ENCODE assay signal across 11 cellular contexts in genomic region chr2:38233231-38233983, GRCh38.
DNase-seq lines count a peak whose midpoint lies in the region; ATAC-seq and TF ChIP-seq lines count a peak whose summit lies in the region.
"Had no signal": no experiment of that assay in that cellular context is flagged by ENCODE, and none has a peak within 500 bp of the region (broad histone marks: within the 10 kb centered on the region; RNA-seq: fewer than 3 reads in every experiment).

No MANE protein-coding gene starts in this region.

- H3K36me3 ChIP-seq in HEK293 (ENCODE audit: control insufficient read depth in 2 of 2, insufficient read depth in 1 of 2, low read length in 2 of 2): no peaks in the 10 kb centered on the region
- H3K36me3 ChIP-seq in heart left ventricle: no peaks in the 10 kb centered on the region
- no peaks in the 10 kb centered on the region for H3K36me3 ChIP-seq in thoracic aorta

- H3K27ac ChIP-seq in HEK293 (ENCODE audit: extremely low read depth, low read depth, low read length) (no peak overlapping the region), heart left ventricle (peak overlapping the region in 8 of 12 donors; percentile 4 to 60 (median 41)), thoracic aorta (peak overlapping the region; percentile 48 to 73)

- H3K9me3 ChIP-seq in HEK293 (ENCODE audit: control insufficient read depth, insufficient read depth, low read depth, low read length) (no peaks in the 10 kb centered on the region), heart left ventricle (no peaks in the 10 kb centered on the region), thoracic aorta (no peaks in the 10 kb centered on the region)

- DNase-seq in amniotic stem cell (lab: John Stamatoyannopoulos, UW) (peak; percentile 64), heart left ventricle (peak in 3 of 5 donors; percentile 26 to 44 (median 35)), thoracic aorta (ENCODE audit: low spot score) (peak; percentile 5), HT-29 (ENCODE audit: low spot score) (no peak)
- DNase-seq: activated T-cell treated with anti-CD3 and anti-CD28 coated beads, Interleukin-2, amount 50 U/mL, for 1 hour; naive thymus-derived CD4-positive, alpha-beta T cell; stimulated activated CD4-positive, alpha-beta T cell treated with anti-CD3 and anti-CD28 coated beads, Interleukin-15, amount 100 ng/mL, for 24 hours had no signal

- H3K4me1 ChIP-seq in HEK293 (ENCODE audit: control insufficient read depth, insufficient read depth, low read length) (no peaks in the 10 kb centered on the region; the same call in 1 of the 2 replicates), heart left ventricle (peaks cover 0 to 3% (median 0%) of the 10 kb centered on the region in 12 donors), thoracic aorta (ENCODE audit: control insufficient read depth in 1 of 2, low read depth in 2 of 2) (peaks cover 0 to 16% of the 10 kb centered on the region in 2 donors)

- H3K4me3 ChIP-seq in HEK293 (ENCODE audit: low read depth, low read length) (no peak overlapping the region), heart left ventricle (peak overlapping the region in 1 of 12 donors; percentile 23), thoracic aorta (peak overlapping the region; percentile 65)

- ATAC-seq in heart left ventricle (peak; percentile 81 to 96 (median 93)), thoracic aorta (ENCODE audit: insufficient number of reproducible peaks, low FRiP score, low read depth) (peak; percentile 73), HG03280 (IDR thresholded peaks at IDR 0.05; ENCODE audit: unreplicated experiment) (no peak), HG02938 (IDR thresholded peaks at IDR 0.05; ENCODE audit: unreplicated experiment) (no peak)
- ATAC-seq: naive thymus-derived CD4-positive, alpha-beta T cell; stimulated activated memory B cell treated with anti-CD40 and anti-IgM and Interleukin-4, amounts not matched to agents 10 μg/mL and 1 μg/mL and 100 μg/mL, for 72 hours had no signal

- H3K27me3 ChIP-seq in heart left ventricle (peaks cover 0 to 2% (median 0%) of the 10 kb centered on the region in 9 donors), thoracic aorta (replicated peaks; ENCODE audit: insufficient read depth) (no peaks in the 10 kb centered on the region)

- TF ChIP-seq CTCF in HEK293 (tag by site-specific recombination; IDR thresholded peaks at IDR 0.05): no peak
- peak in 4 of 12 donors; percentile 23 to 34 (median 29) for TF ChIP-seq CTCF in heart left ventricle (IDR thresholded peaks at IDR 0.05)
- TF ChIP-seq CTCF in thoracic aorta (IDR thresholded peaks at IDR 0.05): no peak

- CTCF ChIA-PET in HEK293 (lab: Yijun Ruan, JAX): interaction anchor here (0.6 to 1.5 kb wide), 8 partner anchors 9 to 120 kb away, joined by 3 to 6 read pairs (median 4); no protein-coding TSS in a partner anchor

- 72 to 84% (median 79%) methylated on average over 9 of the region's 9 CpGs for WGBS in heart left ventricle, 4 donors

- POLR2A ChIA-PET in HEK293 (lab: Yijun Ruan, JAX): interaction anchor here (0.9 kb wide), 1 partner anchor 13 kb away, joined by 3 read pairs; no protein-coding TSS in a partner anchor

- TF ChIP-seq POLR2A in heart left ventricle (IDR thresholded peaks at IDR 0.05): no peak

- intact Hi-C loops in heart left ventricle (cut with DNase I): loop anchor here in 1 of 10 donors (10.0 kb wide), 1 partner anchor 59 kb away; no protein-coding TSS in a partner anchor

TF ChIP-seq in HEK293, 187 proteins besides CTCF, POLR2A, EP300 and RAD21:
- TF ChIP-seq SP7 (tag by site-specific recombination; IDR thresholded peaks at IDR 0.05) (0 out of 2 replicates have a peak, but pooled peaks have one; percentile 29), ZNF138 (tag by site-specific recombination; IDR thresholded peaks at IDR 0.05; ENCODE audit: borderline replicate concordance) (no peak), ZNF549 (tag by site-specific recombination; IDR thresholded peaks at IDR 0.05) (no peak), ZBTB17 (tag by site-specific recombination; IDR thresholded peaks at IDR 0.05) (no peak), ZNF639 (tag by site-specific recombination; IDR thresholded peaks at IDR 0.05) (no peak)
- TF ChIP-seq, protein P1, sequence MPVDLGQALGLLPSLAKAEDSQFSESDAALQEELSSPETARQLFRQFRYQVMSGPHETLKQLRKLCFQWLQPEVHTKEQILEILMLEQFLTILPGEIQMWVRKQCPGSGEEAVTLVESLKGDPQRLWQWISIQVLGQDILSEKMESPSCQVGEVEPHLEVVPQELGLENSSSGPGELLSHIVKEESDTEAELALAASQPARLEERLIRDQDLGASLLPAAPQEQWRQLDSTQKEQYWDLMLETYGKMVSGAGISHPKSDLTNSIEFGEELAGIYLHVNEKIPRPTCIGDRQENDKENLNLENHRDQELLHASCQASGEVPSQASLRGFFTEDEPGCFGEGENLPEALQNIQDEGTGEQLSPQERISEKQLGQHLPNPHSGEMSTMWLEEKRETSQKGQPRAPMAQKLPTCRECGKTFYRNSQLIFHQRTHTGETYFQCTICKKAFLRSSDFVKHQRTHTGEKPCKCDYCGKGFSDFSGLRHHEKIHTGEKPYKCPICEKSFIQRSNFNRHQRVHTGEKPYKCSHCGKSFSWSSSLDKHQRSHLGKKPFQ (tag by site-specific recombination; IDR thresholded peaks at IDR 0.05): no peak

Comparison
In these comparisons a context has a peak if more than half of its experiments do, and no peak if none do; other contexts are left out.
1. ATAC-seq: peak in heart left ventricle (4 of 4) and thoracic aorta (single experiment); none in HG03280 (single experiment) and HG02938 (single experiment).